ENCODE assay signal across 8 cellular contexts in genomic region chr15:62390793-62391543, GRCh38. TPM values are rescaled to one million over a fixed set of nuclear protein-coding genes. Genes with fewer than 3 reads are reported as not detected.
DNase-seq lines count a peak whose midpoint lies in the region; ATAC-seq and TF ChIP-seq lines count a peak whose summit lies in the region.

No MANE protein-coding gene starts in this region.

- TF ChIP-seq POLR2A in body of pancreas (IDR thresholded peaks at IDR 0.05) = no peak

- peak overlapping the region; percentile 77 for H3K4me3 ChIP-seq in SJSA1
- peak overlapping the region; percentile 55 to 71 for H3K4me3 ChIP-seq in body of pancreas
- peak overlapping the region; percentile 88 for H3K4me3 ChIP-seq in iPS-11a (ENCODE audit: low read depth, low read length)
- H3K4me3 ChIP-seq in retinal pigment epithelial cell (ENCODE audit: low read length) = peak overlapping the region; percentile 99

- intact Hi-C loops in body of pancreas (cut with DNase I) = no loop called here

- TF ChIP-seq CTCF in body of pancreas (IDR thresholded peaks at IDR 0.05) = no peak
- TF ChIP-seq CTCF in retinal pigment epithelial cell (conservative IDR thresholded peaks at IDR 0.05; ENCODE audit: low read depth, low read length) = no peak

- WGBS in body of pancreas, 2 donors = 0% methylated on average over 11 to 53 of the region's 53 CpGs

- H3K27me3 ChIP-seq in SJSA1 (replicated peaks) (no peaks in the 10 kb centered on the region), body of pancreas (no peaks in the 10 kb centered on the region)

- peaks cover 4% of the 10 kb centered on the region; the same call in 1 of the 2 replicates for H3K36me3 ChIP-seq in SJSA1
- no peaks in the 10 kb centered on the region for H3K36me3 ChIP-seq in body of pancreas (replicated peaks in 1 of 2; ENCODE audit: insufficient read depth in 1 of 2, low read depth in 2 of 2)

- peak overlapping the region; percentile 35 for H3K27ac ChIP-seq in SJSA1
- peak overlapping the region in 3 of 4 donors; percentile 50 to 75 (median 55) for H3K27ac ChIP-seq in body of pancreas

- ATAC-seq in HG02938 (IDR thresholded peaks at IDR 0.05; ENCODE audit: unreplicated experiment) = peak; percentile 23
- ATAC-seq in body of pancreas = peak; percentile 35
- no peak for ATAC-seq in HG03139 (IDR thresholded peaks at IDR 0.05; ENCODE audit: unreplicated experiment)

- no peaks in the 10 kb centered on the region for H3K9me3 ChIP-seq in SJSA1 (replicated peaks)
- H3K9me3 ChIP-seq in body of pancreas = no peaks in the 10 kb centered on the region

- DNase-seq in NCI-H510A treated with DMSO at 0.1 percent for 48 hours (lab: John Stamatoyannopoulos, UW) (peak; percentile 31), NCI-H510A (lab: John Stamatoyannopoulos, UW) (no peak), SJSA1 (ENCODE audit: low read depth in 1 of 2, low spot score in 2 of 2) (peak; percentile 54 to 71), body of pancreas (peak; percentile 32 to 60 (median 37)), retinal pigment epithelial cell (ENCODE audit: low read depth) (no peak)

- peaks cover 19% of the 10 kb centered on the region for H3K4me1 ChIP-seq in SJSA1 (replicated peaks)
- H3K4me1 ChIP-seq in body of pancreas = peaks cover 16% of the 10 kb centered on the region

RNA-seq across cellular contexts. Expression of gene TLN2, which starts 0.6 kb away (rescaled TPM):
- total RNA-seq in SJSA1 (2014; rRNA removed; shearing (Covaris generic)) = 18.0 and 31.0 TPM in 2 replicates
- 10 to 100 TPM in 1 of 2 donors, 1 to 10 TPM in 1; 9.9 to 36.6 TPM for total RNA-seq in body of pancreas

Comparison
In these comparisons a context has a peak if more than half of its experiments do, and no peak if none do; other contexts are left out.
1. DNase-seq: peak in NCI-H510A treated with DMSO at 0.1 percent for 48 hours (single experiment), SJSA1 (2 of 2) and body of pancreas (4 of 4); none in NCI-H510A (single experiment) and retinal pigment epithelial cell (single experiment).
2. Peak in every context shown above with its lines, with median percentiles within 50 percentile points of each other: H3K4me3 ChIP-seq.